In the genomic region with DNA sequence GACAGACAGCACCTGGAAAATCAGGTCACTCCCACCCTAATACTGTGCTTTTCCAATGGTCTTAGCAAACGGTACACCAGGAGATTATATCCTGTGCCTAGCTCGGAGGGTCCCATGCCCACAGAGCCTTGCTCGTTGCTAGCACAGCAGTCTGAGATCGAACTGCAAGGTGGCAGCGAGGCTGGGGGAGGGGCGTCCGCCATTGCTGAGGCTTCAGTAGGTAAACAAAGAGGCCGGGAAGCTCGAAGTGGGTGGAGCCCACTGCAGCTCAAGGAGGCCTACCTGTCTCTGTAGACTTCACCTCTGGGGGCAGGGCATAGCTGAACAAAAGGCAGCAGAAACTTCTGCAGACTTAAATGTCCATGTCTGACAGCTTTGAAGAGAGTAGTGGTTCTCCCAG, we compare ENCODE assay signal across 2 cellular contexts. TPM values are rescaled to one million over a fixed set of nuclear protein-coding genes. Genes with fewer than 3 reads are reported as not detected.
A peak's percentile ranks its signal among the peaks of the same experiment; 100 is the strongest.
DNase-seq lines count a peak whose midpoint lies in the region; ATAC-seq, FAIRE-seq and TF ChIP-seq lines count a peak whose summit lies in the region.
"Not testable (repeated sequence)": the region's sequence is repeated elsewhere in the genome, so short reads cannot be mapped to it uniquely, and the experiment has no call there.

No MANE protein-coding gene starts in this region.

- intact Hi-C loops in PC-9 (cut with micrococcal nuclease; ENCODE audit: unreplicated experiment); K562 (cut with micrococcal nuclease): not testable (repeated sequence)

- H3K4me2 ChIP-seq in PC-9 (peak overlapping the region; percentile 40; the same call in 1 of the 2 replicates), K562 (ENCODE audit: insufficient read depth, low read length) (peak overlapping the region; percentile 18; the same call in 1 of the 2 replicates)

- not testable (repeated sequence) for H3K9ac ChIP-seq in K562 (ENCODE audit: insufficient read depth in 1 of 2, low read depth in 2 of 2, low read length in 2 of 2)

- H2AFZ ChIP-seq in PC-9, result peak overlapping the region; percentile 13; the same call in 1 of the 2 replicates
- peak overlapping the region; percentile 70 for H2AFZ ChIP-seq in K562 (ENCODE audit: low read depth, low read length)

- not testable (repeated sequence) for H3K27ac ChIP-seq in PC-9; K562 (ENCODE audit: extremely low read depth, low read depth, low read length)

- not testable (repeated sequence) for TF ChIP-seq CTCF in PC-9 (conservative IDR thresholded peaks at IDR 0.05); K562 (IDR thresholded peaks at IDR 0.05 in 2 of 3, conservative IDR thresholded peaks at IDR 0.05 in 1 of 3; ENCODE audit: insufficient read depth in 2 of 3, low read depth in 1 of 3, low read length in 3 of 3)

- DNase-seq in PC-9; K562 (ENCODE audit: extremely low read depth in 1 of 4, low spot score in 3 of 4): not testable (repeated sequence)

- in situ Hi-C loops in K562 (cut with MboI), result not testable (repeated sequence)

- TF ChIP-seq POLR2A in K562 (conservative IDR thresholded peaks at IDR 0.05), result not testable (repeated sequence)

- H3K36me3 ChIP-seq in PC-9 (ENCODE audit: low read depth); K562 (ENCODE audit: control insufficient read depth, insufficient read depth, low read length): not testable (repeated sequence)

- not testable (repeated sequence) for H4K20me1 ChIP-seq in PC-9 (ENCODE audit: insufficient read depth); K562 (replicated peaks; ENCODE audit: control insufficient read depth, insufficient read depth, low read length)

- H3K4me1 ChIP-seq in PC-9 (replicated peaks; ENCODE audit: insufficient read depth); K562 (replicated peaks in 1 of 2; ENCODE audit: control insufficient read depth in 2 of 2, insufficient read depth in 2 of 2, low read length in 2 of 2): not testable (repeated sequence)

- H3F3A ChIP-seq in PC-9 (ENCODE audit: insufficient read depth, low read depth), result not testable (repeated sequence)

- H3K9me2 ChIP-seq in PC-9 (ENCODE audit: insufficient read depth), result not testable (repeated sequence)

- POLR2A ChIA-PET in PC-9 (lab: Charles Lee; ENCODE audit: unreplicated experiment); K562 (lab: Yijun Ruan, JAX): not testable (repeated sequence)

- H3K9me3 ChIP-seq in PC-9 (ENCODE audit: insufficient read depth, low read depth); K562 (replicated peaks; ENCODE audit: control insufficient read depth, insufficient read depth, low read depth, low read length): not testable (repeated sequence)

- H3K9me1 ChIP-seq in K562 (ENCODE audit: control insufficient read depth, insufficient read depth, low read length), result not testable (repeated sequence)

- not testable (repeated sequence) for H3K79me2 ChIP-seq in PC-9 (ENCODE audit: low read depth); K562 (ENCODE audit: control insufficient read depth, insufficient read depth, low read length)

- TF ChIP-seq RAD21 in K562 (CRISPR knock-in tag; conservative IDR thresholded peaks at IDR 0.05 in 1 of 2, IDR thresholded peaks at IDR 0.05 in 1 of 2), result not testable (repeated sequence)

- BruUV-seq in PC-9 (replicated peaks; lab: Mats Ljungman, UMichigan); K562 (replicated peaks; lab: Mats Ljungman, UMichigan): not testable (repeated sequence)

- H3K27me3 ChIP-seq in PC-9 (ENCODE audit: insufficient read depth, low read depth); K562 (ENCODE audit: control insufficient read depth in 2 of 2, insufficient read depth in 2 of 2, low read length in 2 of 2): not testable (repeated sequence)

- CTCF ChIA-PET in PC-9 (lab: Charles Lee); K562 (lab: Yijun Ruan, JAX; ENCODE audit: low intra/inter-chr PET ratio): not testable (repeated sequence)

- not testable (repeated sequence) for TF ChIP-seq EP300 in K562 (IDR thresholded peaks at IDR 0.05; ENCODE audit: low read length)

- 4% methylated on average over 6 of the region's 9 CpGs for WGBS in K562 (ENCODE audit: insufficient coverage, low coverage, missing lambda C conversion rate)

- FAIRE-seq in K562 (lab: Jason Lieb, UNC), result not testable (repeated sequence)

- not testable (repeated sequence) for ATAC-seq in K562

- H3K4me3 ChIP-seq in PC-9, K562: not testable (repeated sequence)

TF ChIP-seq in K562, 482 proteins besides CTCF, POLR2A, EP300 and RAD21:
- TF ChIP-seq, protein P1, sequence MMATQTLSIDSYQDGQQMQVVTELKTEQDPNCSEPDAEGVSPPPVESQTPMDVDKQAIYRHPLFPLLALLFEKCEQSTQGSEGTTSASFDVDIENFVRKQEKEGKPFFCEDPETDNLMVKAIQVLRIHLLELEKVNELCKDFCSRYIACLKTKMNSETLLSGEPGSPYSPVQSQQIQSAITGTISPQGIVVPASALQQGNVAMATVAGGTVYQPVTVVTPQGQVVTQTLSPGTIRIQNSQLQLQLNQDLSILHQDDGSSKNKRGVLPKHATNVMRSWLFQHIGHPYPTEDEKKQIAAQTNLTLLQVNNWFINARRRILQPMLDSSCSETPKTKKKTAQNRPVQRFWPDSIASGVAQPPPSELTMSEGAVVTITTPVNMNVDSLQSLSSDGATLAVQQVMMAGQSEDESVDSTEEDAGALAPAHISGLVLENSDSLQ (IDR thresholded peaks at IDR 0.05), result peak; percentile 10; the same call in 1 of the 2 replicates
- TF ChIP-seq YY1 (IDR thresholded peaks at IDR 0.05; ENCODE audit: borderline replicate concordance in 1 of 3, control insufficient read depth in 1 of 3, extremely low read depth in 1 of 3, insufficient read depth in 3 of 3, insufficient read length in 1 of 3, insufficient replicate concordance in 2 of 3, low read depth in 1 of 3, low read length in 2 of 3), result peak in 2 of 3 experiments; percentile 28 to 55

RNA-seq across cellular contexts. Expression of a gene that starts 14.2 kb away (rescaled TPM):
- 10.1 TPM in 2 replicates for total RNA-seq in PC-9 (2021)
- 5.1 and 15.8 TPM in 2 replicates for total RNA-seq in K562 (2011; cell fraction: chromatin; rRNA removed; ENCODE audit: low replicate concordance)
- 2.6 and 3.2 TPM in 2 replicates for total RNA-seq in K562 (2011; cell fraction: nucleolus; rRNA removed)
- total RNA-seq in K562 (2011; cell fraction: nucleoplasm; rRNA removed), result 4.5 and 7.9 TPM in 2 replicates
- 30.2 and 31.4 TPM in 2 replicates for total RNA-seq in K562 (2014; rRNA removed)
- total RNA-seq in K562 (2014; rRNA removed; fragmentation: Illumina TruSeq; extraction: Trizol), result 41.1 and 46.3 TPM in 2 replicates
- 39.5 and 41.0 TPM in 2 replicates for total RNA-seq in K562 (2015; rRNA removed; fragmentation: Illumina TruSeq; extraction: Trizol)
- total RNA-seq in K562 (2021), result 33.6 and 37.6 TPM in 2 replicates
- 6.8 and 10.9 TPM in 2 replicates for polyA plus RNA-seq in K562 (2011; rRNA removed)
- polyA plus RNA-seq in K562 (2011; cell fraction: cytosol; rRNA removed), result 0.24 and 2.7 TPM in 2 replicates
- 0.82 and 4.2 TPM in 2 replicates for polyA plus RNA-seq in K562 (2011; cell fraction: nucleus; rRNA removed)
- polyA plus RNA-seq in K562 (2012), result 21.3 and 25.2 TPM in 2 replicates
- 34.4 and 42.0 TPM in 2 replicates for polyA plus RNA-seq in K562 (2014; fragmentation: Illumina TruSeq; extraction: Trizol)
- polyA plus RNA-seq in K562 (2014; fragmentation: Nextera tagmentation; extraction: Ambion mirVana), result 1 to 10 TPM; 6.7 to 7.5 TPM
- 16.8 and 27.7 TPM in 2 replicates for polyA plus RNA-seq in K562 (2014; rRNA removed)
- 4.3 and 13.1 TPM in 2 replicates for polyA minus RNA-seq in K562 (2011; rRNA and poly(A)+ RNA removed)
- polyA minus RNA-seq in K562 (2011; cell fraction: cytosol; rRNA and poly(A)+ RNA removed), result 7.0 and 7.6 TPM in 2 replicates
- polyA minus RNA-seq in K562 (2011; cell fraction: nucleus; rRNA and poly(A)+ RNA removed), result 0.54 and 6.2 TPM in 2 replicates
